1 cellular context compared by ENCODE assay signal in the genomic region with DNA sequence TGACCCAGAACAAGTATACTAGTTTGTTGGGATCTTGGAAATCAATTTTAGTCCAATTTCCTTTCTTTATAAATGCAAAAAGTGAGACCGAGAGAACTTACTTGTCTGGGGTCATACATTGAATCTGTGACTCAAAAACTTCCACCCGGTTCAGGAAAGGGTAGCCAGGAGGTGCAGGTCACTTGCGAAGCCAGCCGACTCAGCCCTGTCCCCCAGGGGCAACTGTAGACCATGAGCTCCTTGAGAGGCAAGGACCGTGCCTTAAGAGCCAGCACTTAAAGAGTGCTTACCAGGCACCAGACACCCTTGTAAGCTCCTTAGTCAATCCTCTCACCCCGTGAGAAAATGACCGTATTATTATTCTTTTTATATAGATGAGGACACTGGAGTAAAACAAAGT.
TF ChIP-seq lines count a peak whose summit lies in the region.

No MANE protein-coding gene starts in this region.

TF ChIP-seq in HepG2, 621 proteins besides CTCF, POLR2A, EP300 and RAD21 (continued from another document):
- TF ChIP-seq FOXO1 (CRISPR knock-in tag; IDR thresholded peaks at IDR 0.05) (no peak), NCOR1 (IDR thresholded peaks at IDR 0.05; ENCODE audit: borderline replicate concordance, low read length) (no peak), SNRNP70 (IDR thresholded peaks at IDR 0.05; ENCODE audit: low read depth, low read length) (no peak), ZFX (CRISPR knock-in tag; IDR thresholded peaks at IDR 0.05; ENCODE audit: low read depth) (no peak), FOXO4 (CRISPR knock-in tag; conservative IDR thresholded peaks at IDR 0.05) (no peak), ZNF841 (CRISPR knock-in tag; IDR thresholded peaks at IDR 0.05; ENCODE audit: borderline replicate concordance) (no peak), ZNF569 (CRISPR knock-in tag; IDR thresholded peaks at IDR 0.05; ENCODE audit: borderline replicate concordance) (no peak), HOXD1 (CRISPR knock-in tag; IDR thresholded peaks at IDR 0.05) (no peak)
- TF ChIP-seq, protein P1, sequence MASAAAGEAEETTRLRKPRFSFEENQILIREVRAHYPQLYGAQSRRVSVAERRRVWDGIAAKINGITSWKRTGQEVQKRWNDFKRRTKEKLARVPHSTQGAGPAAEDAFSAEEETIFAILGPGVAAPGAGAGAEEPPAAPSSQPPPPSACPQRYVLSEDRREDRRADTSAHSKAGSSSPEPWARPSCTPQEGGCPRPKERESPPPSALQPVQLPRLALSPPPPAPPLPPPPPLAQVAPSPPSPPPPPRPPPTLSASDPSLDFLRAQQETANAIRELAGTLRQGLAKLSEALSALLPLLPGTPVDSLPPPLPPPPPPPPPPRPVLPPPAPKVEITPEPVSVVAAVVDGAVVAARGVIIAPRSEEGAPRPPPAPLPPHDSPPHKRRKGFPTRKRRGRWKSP (CRISPR knock-in tag; IDR thresholded peaks at IDR 0.05), result peak; percentile 19; the same call in 1 of the 2 replicates
